Comparison of ENCODE assay signal across 8 cellular contexts in genomic region chr7:82044497-82045080, GRCh38.
DNase-seq lines count a peak whose midpoint lies in the region; ATAC-seq, FAIRE-seq and TF ChIP-seq lines count a peak whose summit lies in the region.

No MANE protein-coding gene starts in this region.

- TF ChIP-seq RAD21 in GM12878 (IDR thresholded peaks at IDR 0.05; ENCODE audit: insufficient read depth, low read depth, low read length): peak; percentile 85

- intact Hi-C loops in GM12878 (cut with micrococcal nuclease; ENCODE audit: unreplicated experiment): loop anchor here (1.0 to 10.0 kb wide), 6 partner anchors 120 to 683 kb away; no protein-coding TSS in a partner anchor

- no peaks in the 10 kb centered on the region for H3K27me3 ChIP-seq in GM12878 (replicated peaks in 1 of 2; ENCODE audit: control insufficient read depth in 2 of 2, insufficient read depth in 2 of 2, low read length in 1 of 2)

- 31% methylated on average over 2 of the region's 2 CpGs for WGBS in GM12878 (ENCODE audit: insufficient coverage, insufficient replicate concordance, low lambda C conversion rate, missing lambda C conversion rate)

- CTCF ChIA-PET in GM12878 (lab: Yijun Ruan, JAX): interaction anchor here (0.6 to 9.5 kb wide), 38 partner anchors 9 to 686 kb away, joined by 3 to 117 read pairs (median 8); no protein-coding TSS in a partner anchor

- no peaks in the 10 kb centered on the region for H3K4me1 ChIP-seq in GM12878 (ENCODE audit: control insufficient read depth, insufficient read depth, low read length)

- ATAC-seq in HG03342 (IDR thresholded peaks at IDR 0.05; ENCODE audit: unreplicated experiment): peak; percentile 61
- peak; percentile 56 for ATAC-seq in GM12878
- no peak for ATAC-seq in GM21423 (IDR thresholded peaks at IDR 0.05; ENCODE audit: unreplicated experiment)
- no peak for ATAC-seq in HG02970 (IDR thresholded peaks at IDR 0.05; ENCODE audit: low FRiP score, unreplicated experiment)

- TF ChIP-seq CTCF in GM12875 (IDR thresholded peaks at IDR 0.05; ENCODE audit: borderline replicate concordance, insufficient read depth, low read depth, low read length) (peak; percentile 19; the same call in 1 of the 2 replicates), GM12878 (IDR thresholded peaks at IDR 0.05 in 2 of 3, conservative IDR thresholded peaks at IDR 0.05 in 1 of 3; ENCODE audit: control insufficient read depth in 2 of 3, extremely low read depth in 1 of 3, insufficient read depth in 1 of 3, low read depth in 3 of 3, low read length in 3 of 3) (peak; percentile 42 to 75 (median 47); a peak in 5 of 6 replicates)

- no peak for TF ChIP-seq EP300 in GM12878 (IDR thresholded peaks at IDR 0.05; ENCODE audit: borderline replicate concordance in 1 of 2, control insufficient read depth in 1 of 2, low read depth in 2 of 2, low read length in 2 of 2)

- H3K4me2 ChIP-seq in GM12878 (ENCODE audit: control insufficient read depth, insufficient read depth): no peak overlapping the region

- H3K9me3 ChIP-seq in GM12878 (replicated peaks; ENCODE audit: control insufficient read depth, insufficient read depth, low read length): no peaks in the 10 kb centered on the region

- no peaks in the 10 kb centered on the region for H4K20me1 ChIP-seq in GM12878 (ENCODE audit: control insufficient read depth, insufficient read depth)

- H3K4me3 ChIP-seq in GM12875 (ENCODE audit: low read depth, low read length) (no peak overlapping the region), GM12878 (no peak overlapping the region)

- peak; percentile 85 for FAIRE-seq in GM12878 (lab: Jason Lieb, UNC)

- H3K36me3 ChIP-seq in GM12878 (ENCODE audit: control insufficient read depth in 2 of 2, insufficient read depth in 2 of 2, low read length in 1 of 2): no peaks in the 10 kb centered on the region

- RAD21 ChIA-PET in GM12878 (lab: Charles Lee; ENCODE audit: unreplicated experiment): interaction anchor here (0.6 to 8.4 kb wide), 25 partner anchors 9 to 684 kb away, joined by 3 to 45 read pairs (median 5); no protein-coding TSS in a partner anchor

- POLR2A ChIA-PET in GM12878 (lab: Charles Lee): no interaction called here

- H2AFZ ChIP-seq in GM12878 (ENCODE audit: control insufficient read depth, low read depth, low read length): no peak overlapping the region

- SMC1A ChIA-PET in GM12878 (lab: Charles Lee; ENCODE audit: uncharacterized antibody, unreplicated experiment): interaction anchor here (0.7 to 8.2 kb wide), 34 partner anchors 9 to 683 kb away, joined by 3 to 121 read pairs (median 6); no protein-coding TSS in a partner anchor

- in situ Hi-C loops in GM12878 (cut with MboI): loop anchor here (5.0 to 10.0 kb wide), 2 partner anchors 528 to 690 kb away; no protein-coding TSS in a partner anchor

- H3K9ac ChIP-seq in GM12878 (ENCODE audit: control insufficient read depth, insufficient read depth, low read length): no peak overlapping the region

- no peaks in the 10 kb centered on the region for H3K79me2 ChIP-seq in GM12878 (ENCODE audit: control insufficient read depth, insufficient read depth, low read length)

- peak; percentile 51 for DNase-seq in A172 (ENCODE audit: low spot score)
- DNase-seq in NCI-H345 treated with DMSO at 0.1 percent for 48 hours (lab: John Stamatoyannopoulos, UW; ENCODE audit: unreplicated experiment): peak; percentile 37
- DNase-seq in GM12878 (ENCODE audit: low read depth, low spot score): no peak
- peak; percentile 71 for DNase-seq in left kidney (ENCODE audit: low read depth, low spot score)

- no peak overlapping the region for H3K27ac ChIP-seq in GM12878 (ENCODE audit: control insufficient read depth, insufficient read depth)

- TF ChIP-seq POLR2A in GM12878 (IDR thresholded peaks at IDR 0.05; ENCODE audit: low read depth, low read length): no peak

- no TSS peak for BruUV-seq in GM12878 (replicated peaks; lab: Mats Ljungman, UMichigan)

TF ChIP-seq in GM12878, 131 proteins besides CTCF, POLR2A, EP300 and RAD21:
- TF ChIP-seq NR2C2 (IDR thresholded peaks at IDR 0.05; ENCODE audit: borderline replicate concordance, control insufficient read depth, insufficient read length, low read depth) (no peak), SMC3 (IDR thresholded peaks at IDR 0.05; ENCODE audit: borderline replicate concordance, low read length) (peak; percentile 92)

Comparison
In these comparisons a context has a peak if more than half of its experiments do, and no peak if none do; other contexts are left out.
1. ATAC-seq: peak in HG03342 (single experiment) and GM12878 (single experiment); none in GM21423 (single experiment) and HG02970 (single experiment).